1 cellular context compared by ENCODE assay signal in the genomic region with DNA sequence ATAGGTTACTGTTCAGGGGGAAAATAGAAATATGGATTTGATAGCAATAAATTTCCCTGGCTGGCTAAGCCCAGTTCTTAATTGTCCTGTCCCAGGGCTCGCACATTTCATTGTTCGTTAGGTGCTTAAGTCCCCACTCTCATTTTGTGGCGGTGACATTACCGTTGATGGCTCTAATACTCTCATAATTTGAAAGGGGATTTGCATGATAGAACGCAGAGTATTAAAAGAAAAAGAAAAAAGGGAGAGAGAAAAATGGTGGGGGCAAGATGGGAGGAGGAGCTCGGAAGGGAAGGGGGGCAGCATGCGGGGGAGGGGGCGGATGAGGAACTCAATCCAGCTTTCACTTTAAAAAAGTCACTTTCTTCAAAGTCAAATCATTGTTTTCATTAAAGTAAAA.
TF ChIP-seq lines count a peak whose summit lies in the region.

No MANE protein-coding gene starts in this region.

TF ChIP-seq in HepG2, 621 proteins besides CTCF, POLR2A, EP300 and RAD21 (continued from another document):
- TF ChIP-seq, protein P1, sequence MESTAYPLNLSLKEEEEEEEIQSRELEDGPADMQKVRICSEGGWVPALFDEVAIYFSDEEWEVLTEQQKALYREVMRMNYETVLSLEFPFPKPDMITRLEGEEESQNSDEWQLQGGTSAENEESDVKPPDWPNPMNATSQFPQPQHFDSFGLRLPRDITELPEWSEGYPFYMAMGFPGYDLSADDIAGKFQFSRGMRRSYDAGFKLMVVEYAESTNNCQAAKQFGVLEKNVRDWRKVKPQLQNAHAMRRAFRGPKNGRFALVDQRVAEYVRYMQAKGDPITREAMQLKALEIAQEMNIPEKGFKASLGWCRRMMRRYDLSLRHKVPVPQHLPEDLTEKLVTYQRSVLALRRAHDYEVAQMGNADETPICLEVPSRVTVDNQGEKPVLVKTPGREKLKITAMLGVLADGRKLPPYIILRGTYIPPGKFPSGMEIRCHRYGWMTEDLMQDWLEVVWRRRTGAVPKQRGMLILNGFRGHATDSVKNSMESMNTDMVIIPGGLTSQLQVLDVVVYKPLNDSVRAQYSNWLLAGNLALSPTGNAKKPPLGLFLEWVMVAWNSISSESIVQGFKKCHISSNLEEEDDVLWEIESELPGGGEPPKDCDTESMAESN (CRISPR knock-in tag; conservative IDR thresholded peaks at IDR 0.05) = no peak
- no peak for TF ChIP-seq MTA3 (CRISPR knock-in tag; IDR thresholded peaks at IDR 0.05)
- TF ChIP-seq AGO1 (IDR thresholded peaks at IDR 0.05; ENCODE audit: low read depth, low read length, poor library complexity, severe bottlenecking) = no peak
- no peak for TF ChIP-seq ZNF235 (CRISPR knock-in tag; IDR thresholded peaks at IDR 0.05; ENCODE audit: borderline replicate concordance)
- TF ChIP-seq ARID2 (CRISPR knock-in tag; IDR thresholded peaks at IDR 0.05; ENCODE audit: borderline replicate concordance) = no peak
- TF ChIP-seq PAWR (CRISPR knock-in tag; IDR thresholded peaks at IDR 0.05; ENCODE audit: borderline replicate concordance) = no peak
- TF ChIP-seq, protein P2, sequence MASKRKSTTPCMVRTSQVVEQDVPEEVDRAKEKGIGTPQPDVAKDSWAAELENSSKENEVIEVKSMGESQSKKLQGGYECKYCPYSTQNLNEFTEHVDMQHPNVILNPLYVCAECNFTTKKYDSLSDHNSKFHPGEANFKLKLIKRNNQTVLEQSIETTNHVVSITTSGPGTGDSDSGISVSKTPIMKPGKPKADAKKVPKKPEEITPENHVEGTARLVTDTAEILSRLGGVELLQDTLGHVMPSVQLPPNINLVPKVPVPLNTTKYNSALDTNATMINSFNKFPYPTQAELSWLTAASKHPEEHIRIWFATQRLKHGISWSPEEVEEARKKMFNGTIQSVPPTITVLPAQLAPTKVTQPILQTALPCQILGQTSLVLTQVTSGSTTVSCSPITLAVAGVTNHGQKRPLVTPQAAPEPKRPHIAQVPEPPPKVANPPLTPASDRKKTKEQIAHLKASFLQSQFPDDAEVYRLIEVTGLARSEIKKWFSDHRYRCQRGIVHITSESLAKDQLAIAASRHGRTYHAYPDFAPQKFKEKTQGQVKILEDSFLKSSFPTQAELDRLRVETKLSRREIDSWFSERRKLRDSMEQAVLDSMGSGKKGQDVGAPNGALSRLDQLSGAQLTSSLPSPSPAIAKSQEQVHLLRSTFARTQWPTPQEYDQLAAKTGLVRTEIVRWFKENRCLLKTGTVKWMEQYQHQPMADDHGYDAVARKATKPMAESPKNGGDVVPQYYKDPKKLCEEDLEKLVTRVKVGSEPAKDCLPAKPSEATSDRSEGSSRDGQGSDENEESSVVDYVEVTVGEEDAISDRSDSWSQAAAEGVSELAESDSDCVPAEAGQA (IDR thresholded peaks at IDR 0.05; ENCODE audit: low read depth) = no peak
- TF ChIP-seq, protein P2 (CRISPR knock-in tag; IDR thresholded peaks at IDR 0.05; ENCODE audit: borderline replicate concordance) = no peak
- TF ChIP-seq MTA1 (CRISPR knock-in tag; IDR thresholded peaks at IDR 0.05; ENCODE audit: borderline replicate concordance) = no peak
- no peak for TF ChIP-seq ZNF121 (CRISPR knock-in tag; IDR thresholded peaks at IDR 0.05)
- no peak for TF ChIP-seq ZNF382 (CRISPR knock-in tag; IDR thresholded peaks at IDR 0.05; ENCODE audit: borderline replicate concordance)
- TF ChIP-seq, protein P3, sequence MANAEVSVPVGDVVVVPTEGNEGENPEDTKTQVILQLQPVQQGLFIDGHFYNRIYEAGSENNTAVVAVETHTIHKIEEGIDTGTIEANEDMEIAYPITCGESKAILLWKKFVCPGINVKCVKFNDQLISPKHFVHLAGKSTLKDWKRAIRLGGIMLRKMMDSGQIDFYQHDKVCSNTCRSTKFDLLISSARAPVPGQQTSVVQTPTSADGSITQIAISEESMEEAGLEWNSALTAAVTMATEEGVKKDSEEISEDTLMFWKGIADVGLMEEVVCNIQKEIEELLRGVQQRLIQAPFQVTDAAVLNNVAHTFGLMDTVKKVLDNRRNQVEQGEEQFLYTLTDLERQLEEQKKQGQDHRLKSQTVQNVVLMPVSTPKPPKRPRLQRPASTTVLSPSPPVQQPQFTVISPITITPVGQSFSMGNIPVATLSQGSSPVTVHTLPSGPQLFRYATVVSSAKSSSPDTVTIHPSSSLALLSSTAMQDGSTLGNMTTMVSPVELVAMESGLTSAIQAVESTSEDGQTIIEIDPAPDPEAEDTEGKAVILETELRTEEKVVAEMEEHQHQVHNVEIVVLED (CRISPR knock-in tag; IDR thresholded peaks at IDR 0.05; ENCODE audit: borderline replicate concordance) = no peak
- no peak for TF ChIP-seq HOXA5 (CRISPR knock-in tag; IDR thresholded peaks at IDR 0.05)
